Comparison of ENCODE assay signal across 11 cellular contexts in the genomic region with DNA sequence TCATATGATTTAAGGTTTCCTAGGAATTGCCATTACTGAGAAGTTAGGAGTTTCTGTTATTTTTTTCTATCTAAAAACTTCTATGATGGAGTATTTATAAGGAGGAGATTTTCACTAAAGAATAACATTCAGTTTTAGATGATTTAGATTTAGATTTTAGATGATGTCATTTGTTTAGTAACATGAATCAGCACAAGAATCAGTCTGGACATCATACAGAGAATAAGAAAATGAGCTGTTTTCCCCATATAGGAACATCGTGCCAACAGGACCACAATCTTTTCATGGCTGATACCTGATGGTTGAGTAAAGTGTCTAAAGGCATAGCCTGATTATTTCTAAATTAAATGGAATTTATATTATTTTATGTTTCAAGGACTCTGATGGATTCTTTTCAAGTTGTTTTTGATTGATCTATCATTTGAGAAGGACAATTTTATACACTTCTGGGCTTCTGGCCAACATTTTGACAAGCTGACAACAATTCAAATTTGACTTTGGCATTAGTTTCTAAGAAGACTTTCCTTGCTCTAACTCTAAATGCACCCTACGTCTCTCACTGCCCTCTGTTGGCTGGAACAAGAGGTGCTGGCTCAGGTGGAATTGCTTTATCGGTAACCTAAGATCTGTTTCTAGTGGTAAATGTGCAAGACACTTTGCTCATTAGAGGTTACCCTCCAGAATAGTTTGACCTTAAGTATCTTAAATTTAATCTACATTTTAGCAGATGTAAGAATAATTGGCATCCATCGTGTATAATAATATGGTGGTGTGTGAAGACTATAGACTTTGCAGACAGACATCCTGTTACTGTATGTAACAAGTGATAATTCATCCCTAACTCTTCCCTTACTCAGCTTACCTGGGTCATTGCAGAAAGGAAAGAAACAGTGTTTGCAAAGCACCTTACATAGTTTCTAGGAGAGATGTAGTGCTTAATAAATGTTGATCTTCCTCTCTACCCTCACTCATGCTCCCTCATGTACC. TPM values are rescaled to one million over a fixed set of nuclear protein-coding genes. Genes with fewer than 3 reads are reported as not detected.
DNase-seq lines count a peak whose midpoint lies in the region; ATAC-seq and TF ChIP-seq lines count a peak whose summit lies in the region.
"Had no signal": no experiment of that assay in that cellular context is flagged by ENCODE, and none has a peak within 500 bp of the region (broad histone marks: within the 10 kb centered on the region; RNA-seq: fewer than 3 reads in every experiment).

No MANE protein-coding gene starts in this region.

- TF ChIP-seq CTCF in GM06990 (IDR thresholded peaks at IDR 0.05; ENCODE audit: insufficient read depth, low read length, poor library complexity, severe bottlenecking) (peak; percentile 40), LNCaP clone FGC (IDR thresholded peaks at IDR 0.05; ENCODE audit: control insufficient read depth, extremely low read depth, insufficient read depth) (peak; percentile 75), brain microvascular endothelial cell (IDR thresholded peaks at IDR 0.05; ENCODE audit: low read depth, low read length, missing control alignments) (peak; percentile 43), mucosa of descending colon (IDR thresholded peaks at IDR 0.05) (peak; percentile 17), prostate gland (IDR thresholded peaks at IDR 0.05) (no peak)

- H3K27me3 ChIP-seq in GM06990 (replicated peaks; ENCODE audit: control insufficient read depth, insufficient read depth, low read length) = no peaks in the 10 kb centered on the region
- no peaks in the 10 kb centered on the region for H3K27me3 ChIP-seq in brain microvascular endothelial cell (replicated peaks)
- H3K27me3 ChIP-seq in prostate gland (replicated peaks; ENCODE audit: insufficient read depth) = no peaks in the 10 kb centered on the region

- ATAC-seq in mucosa of descending colon = peak; percentile 60
- no peak for ATAC-seq in HG03460 (IDR thresholded peaks at IDR 0.05; ENCODE audit: unreplicated experiment)
- ATAC-seq: right cardiac atrium had no signal

- H3K27ac ChIP-seq in brain microvascular endothelial cell (no peak overlapping the region), prostate gland (no peak overlapping the region)

- intact Hi-C loops in mucosa of descending colon (cut with DNase I, micrococcal nuclease) = no loop called here
- intact Hi-C loops in prostate gland (cut with DNase I) = no loop called here

- DNase-seq in GM06990 (ENCODE audit: extremely low read depth, insufficient read length) (no peak), LNCaP clone FGC (ENCODE audit: low read depth) (peak; percentile 31), brain microvascular endothelial cell (no peak), mucosa of descending colon (peak in 2 of 3 donors; percentile 38 to 56), G401 (ENCODE audit: low spot score) (no peak), prostate gland (ENCODE audit: low spot score) (no peak)
- DNase-seq: effector CD8-positive, alpha-beta T cell; NCI-H1092 treated with DMSO at 0.1 percent for 48 hours; right cardiac atrium; stimulated activated naive CD4-positive, alpha-beta T cell had no signal

- H3K9me3 ChIP-seq in mucosa of descending colon = peaks cover 22% of the 10 kb centered on the region
- no peaks in the 10 kb centered on the region for H3K9me3 ChIP-seq in prostate gland

- 79% methylated on average over 4 of the region's 4 CpGs for WGBS in prostate gland

- no peaks in the 10 kb centered on the region for H3K4me1 ChIP-seq in mucosa of descending colon (ENCODE audit: low read depth)
- no peaks in the 10 kb centered on the region for H3K4me1 ChIP-seq in prostate gland (replicated peaks)

- H3K4me3 ChIP-seq in GM06990 (replicated peaks; ENCODE audit: low read depth, low read length) (no peak overlapping the region), LNCaP clone FGC (ENCODE audit: low read depth, low read length) (no peak overlapping the region), brain microvascular endothelial cell (ENCODE audit: low read depth, low read length) (no peak overlapping the region), mucosa of descending colon (no peak overlapping the region), prostate gland (no peak overlapping the region)

- in situ Hi-C loops in brain microvascular endothelial cell (cut with HindIII; ENCODE audit: low pct_ligation_motif_present, low sequenced_read_pairs) (no loop called here), G401 (cut with HindIII; ENCODE audit: low sequenced_read_pairs) (no loop called here)

- TF ChIP-seq POLR2A in prostate gland (IDR thresholded peaks at IDR 0.05) = no peak

- H3K36me3 ChIP-seq in GM06990 (ENCODE audit: control insufficient read depth, insufficient read depth, low read length) (no peaks in the 10 kb centered on the region), brain microvascular endothelial cell (replicated peaks) (no peaks in the 10 kb centered on the region), mucosa of descending colon (ENCODE audit: low read depth) (no peaks in the 10 kb centered on the region), prostate gland (no peaks in the 10 kb centered on the region)

RNA-seq across cellular contexts. Expression of a gene that starts 42.8 kb away (rescaled TPM):
- total RNA-seq in mucosa of descending colon (10 to 100 TPM; 46.7 to 57.3 (median 57.2) TPM), prostate gland (100 to 1,000 TPM in 1 of 2 donors, 10 to 100 TPM in 1; 22.5 to 484 TPM)
- total RNA-seq in G401 (2014; rRNA removed; shearing (Covaris generic)) = 78.6 and 94.0 TPM in 2 replicates

Comparison
In these comparisons a context has a peak if more than half of its experiments do, and no peak if none do; other contexts are left out.
1. DNase-seq: peak in LNCaP clone FGC (single experiment) and mucosa of descending colon (2 of 3); none in GM06990 (single experiment), brain microvascular endothelial cell (single experiment), G401 (single experiment) and prostate gland (single experiment).
2. CTCF ChIP-seq: peak in GM06990 (single experiment), LNCaP clone FGC (single experiment), brain microvascular endothelial cell (single experiment) and mucosa of descending colon (single experiment); none in prostate gland (0 of 4).